2 cellular contexts compared by ENCODE assay signal in the genomic region with DNA sequence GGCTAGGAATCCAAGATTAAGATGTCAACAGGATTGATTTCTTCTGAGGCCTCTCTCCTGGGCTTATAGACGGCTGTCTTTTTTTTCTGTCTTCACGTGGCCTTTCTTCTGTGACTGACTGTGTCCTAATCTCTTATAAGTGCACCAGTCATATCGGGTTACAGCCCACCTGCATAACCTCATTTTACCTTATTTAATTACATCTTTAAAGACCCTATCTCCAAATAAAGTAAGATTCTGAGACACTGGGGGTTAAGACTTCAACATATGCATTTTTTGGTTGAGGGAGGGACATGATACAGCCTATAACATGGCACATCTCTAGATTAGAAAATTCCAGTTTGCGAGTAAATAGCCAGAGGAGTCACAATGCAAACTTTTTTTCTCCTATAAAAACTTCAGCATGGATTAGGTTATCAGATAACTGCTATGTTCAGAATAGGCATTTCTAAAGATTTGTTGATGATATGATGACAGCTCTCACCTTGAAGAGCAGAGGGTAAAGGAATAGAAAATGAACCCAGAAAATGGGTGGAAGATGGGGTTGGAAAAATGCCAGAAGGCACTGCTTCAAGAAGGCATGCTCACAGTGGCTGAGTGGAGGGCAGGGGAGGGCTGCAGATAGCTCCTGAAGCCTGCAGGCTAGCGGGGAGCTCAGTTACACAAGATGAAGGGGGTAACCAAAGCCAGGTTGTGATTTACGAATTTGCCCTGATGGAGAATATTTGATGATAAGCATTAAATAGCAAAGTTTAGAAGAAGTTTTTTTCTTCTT.
TF ChIP-seq lines count a peak whose summit lies in the region.

No MANE protein-coding gene starts in this region.

TF ChIP-seq in HEK293T, 16 proteins besides CTCF, POLR2A, EP300 and RAD21 (continued from another document):
- TF ChIP-seq PKNOX1 (IDR thresholded peaks at IDR 0.05) (peak; percentile 43; the same call in 1 of the 2 replicates), TARDBP (IDR thresholded peaks at IDR 0.05) (no peak)

TF ChIP-seq in K562, 482 proteins besides CTCF, POLR2A, EP300 and RAD21 (continued from another document):
- no peak for TF ChIP-seq ZKSCAN8 (CRISPR knock-in tag; IDR thresholded peaks at IDR 0.05)
- no peak for TF ChIP-seq FOXJ3 (CRISPR knock-in tag; IDR thresholded peaks at IDR 0.05)
- no peak for TF ChIP-seq HMGN3 (IDR thresholded peaks at IDR 0.05; ENCODE audit: borderline replicate concordance, extremely low read depth, insufficient read length, low read depth, low read length)
- TF ChIP-seq ZEB2 (IDR thresholded peaks at IDR 0.05): no peak
- no peak for TF ChIP-seq SMARCA4 (IDR thresholded peaks at IDR 0.05)
- peak; percentile 57 for TF ChIP-seq NFIC (IDR thresholded peaks at IDR 0.05)
TF ChIP-seq in K562: peak in this region for 1.
